1 cellular context compared by ENCODE assay signal in the genomic region with DNA sequence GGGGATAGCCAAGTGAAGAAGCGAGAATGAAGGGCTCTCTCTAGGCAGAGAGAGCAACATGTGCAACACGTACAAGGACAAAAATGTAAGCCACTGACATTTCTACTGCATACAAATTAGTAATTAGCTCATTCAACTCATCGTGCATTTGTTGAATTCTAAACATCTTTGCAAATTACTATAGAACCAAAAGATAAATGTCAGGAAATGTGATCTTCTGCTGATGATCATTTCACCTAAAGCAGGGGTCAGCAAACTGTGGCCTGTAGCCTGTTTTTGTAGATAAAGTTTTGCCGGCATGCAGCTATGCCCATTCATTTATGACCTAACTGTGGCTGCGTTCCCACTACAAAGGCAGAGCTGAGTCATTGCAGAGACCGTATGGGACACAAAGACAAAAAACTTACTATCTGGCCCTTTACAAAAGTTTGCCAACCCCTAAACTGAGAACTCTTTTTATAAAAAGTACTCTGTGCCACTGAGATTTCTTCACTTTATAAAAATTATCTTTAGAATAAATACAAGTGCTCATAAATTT.
A peak's percentile ranks its signal among the peaks of the same experiment; 100 is the strongest.
TF ChIP-seq lines count a peak whose summit lies in the region.
"Not testable (repeated sequence)": the region's sequence is repeated elsewhere in the genome, so short reads cannot be mapped to it uniquely, and the experiment has no call there.

No MANE protein-coding gene starts in this region.

TF ChIP-seq in K562, 482 proteins besides CTCF, POLR2A, EP300 and RAD21 (continued from another document):
- TF ChIP-seq, protein P1, sequence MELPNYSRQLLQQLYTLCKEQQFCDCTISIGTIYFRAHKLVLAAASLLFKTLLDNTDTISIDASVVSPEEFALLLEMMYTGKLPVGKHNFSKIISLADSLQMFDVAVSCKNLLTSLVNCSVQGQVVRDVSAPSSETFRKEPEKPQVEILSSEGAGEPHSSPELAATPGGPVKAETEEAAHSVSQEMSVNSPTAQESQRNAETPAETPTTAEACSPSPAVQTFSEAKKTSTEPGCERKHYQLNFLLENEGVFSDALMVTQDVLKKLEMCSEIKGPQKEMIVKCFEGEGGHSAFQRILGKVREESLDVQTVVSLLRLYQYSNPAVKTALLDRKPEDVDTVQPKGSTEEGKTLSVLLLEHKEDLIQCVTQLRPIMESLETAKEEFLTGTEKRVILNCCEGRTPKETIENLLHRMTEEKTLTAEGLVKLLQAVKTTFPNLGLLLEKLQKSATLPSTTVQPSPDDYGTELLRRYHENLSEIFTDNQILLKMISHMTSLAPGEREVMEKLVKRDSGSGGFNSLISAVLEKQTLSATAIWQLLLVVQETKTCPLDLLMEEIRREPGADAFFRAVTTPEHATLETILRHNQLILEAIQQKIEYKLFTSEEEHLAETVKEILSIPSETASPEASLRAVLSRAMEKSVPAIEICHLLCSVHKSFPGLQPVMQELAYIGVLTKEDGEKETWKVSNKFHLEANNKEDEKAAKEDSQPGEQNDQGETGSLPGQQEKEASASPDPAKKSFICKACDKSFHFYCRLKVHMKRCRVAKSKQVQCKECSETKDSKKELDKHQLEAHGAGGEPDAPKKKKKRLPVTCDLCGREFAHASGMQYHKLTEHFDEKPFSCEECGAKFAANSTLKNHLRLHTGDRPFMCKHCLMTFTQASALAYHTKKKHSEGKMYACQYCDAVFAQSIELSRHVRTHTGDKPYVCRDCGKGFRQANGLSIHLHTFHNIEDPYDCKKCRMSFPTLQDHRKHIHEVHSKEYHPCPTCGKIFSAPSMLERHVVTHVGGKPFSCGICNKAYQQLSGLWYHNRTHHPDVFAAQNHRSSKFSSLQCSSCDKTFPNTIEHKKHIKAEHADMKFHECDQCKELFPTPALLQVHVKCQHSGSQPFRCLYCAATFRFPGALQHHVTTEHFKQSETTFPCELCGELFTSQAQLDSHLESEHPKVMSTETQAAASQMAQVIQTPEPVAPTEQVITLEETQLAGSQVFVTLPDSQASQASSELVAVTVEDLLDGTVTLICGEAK (IDR thresholded peaks at IDR 0.05), result peak; percentile 77
- TF ChIP-seq, protein P1 (CRISPR knock-in tag; IDR thresholded peaks at IDR 0.05), result not testable (repeated sequence)
- TF ChIP-seq C11orf30 (IDR thresholded peaks at IDR 0.05; ENCODE audit: low read depth), result peak; percentile 6; the same call in 1 of the 2 replicates
- TF ChIP-seq FOSL1 (tag; conservative IDR thresholded peaks at IDR 0.05), result peak; percentile 25; the same call in 1 of the 2 replicates
- peak; percentile 23; the same call in 1 of the 2 replicates for TF ChIP-seq MAFK (IDR thresholded peaks at IDR 0.05; ENCODE audit: low read length)
- peak; percentile 45; the same call in 1 of the 2 replicates for TF ChIP-seq TEAD4 (IDR thresholded peaks at IDR 0.05; ENCODE audit: low read length)
- TF ChIP-seq TEAD4 (CRISPR knock-in tag; IDR thresholded peaks at IDR 0.05; ENCODE audit: borderline replicate concordance), result not testable (repeated sequence)
- peak; percentile 82 for TF ChIP-seq NFE2 (IDR thresholded peaks at IDR 0.05; ENCODE audit: low read depth)
- TF ChIP-seq LEF1 (IDR thresholded peaks at IDR 0.05), result peak; percentile 35; the same call in 1 of the 2 replicates
- peak; percentile 47; the same call in 1 of the 2 replicates for TF ChIP-seq MAFF (IDR thresholded peaks at IDR 0.05; ENCODE audit: low read length)
